Comparison of ENCODE assay signal across 9 cellular contexts in genomic region chr10:124064158-124064603, GRCh38. TPM values are rescaled to one million over a fixed set of nuclear protein-coding genes. Genes with fewer than 3 reads are reported as not detected.
DNase-seq lines count a peak whose midpoint lies in the region; ATAC-seq and TF ChIP-seq lines count a peak whose summit lies in the region.
"Had no signal": no experiment of that assay in that cellular context is flagged by ENCODE, and none has a peak within 500 bp of the region (broad histone marks: within the 10 kb centered on the region; RNA-seq: fewer than 3 reads in every experiment).

No MANE protein-coding gene starts in this region.

- intact Hi-C loops in dorsolateral prefrontal cortex (cut with DNase I) = no loop called here

- peak overlapping the region in 43 of 59 donors; percentile 4 to 86 (median 61) for H3K27ac ChIP-seq in dorsolateral prefrontal cortex
- H3K27ac ChIP-seq in rectal smooth muscle tissue (ENCODE audit: low read depth, low read length) = peak overlapping the region; percentile 60

- ATAC-seq in HG03175 (IDR thresholded peaks at IDR 0.05; ENCODE audit: unreplicated experiment) (peak; percentile 45), GM18868 (IDR thresholded peaks at IDR 0.05; ENCODE audit: unreplicated experiment) (no peak), GM18861 (IDR thresholded peaks at IDR 0.05; ENCODE audit: unreplicated experiment) (no peak)

- no peaks in the 10 kb centered on the region for H3K36me3 ChIP-seq in rectal smooth muscle tissue (ENCODE audit: control insufficient read depth, insufficient read depth, low read length)
- H3K36me3 ChIP-seq: thoracic aorta had no signal

- no peak for TF ChIP-seq CTCF in dorsolateral prefrontal cortex (IDR thresholded peaks at IDR 0.05 in 54 of 56, conservative IDR thresholded peaks at IDR 0.05 in 2 of 56; ENCODE audit: low read depth in 1 of 56, partially characterized antibody in 56 of 56)

- peak; percentile 32 for DNase-seq in GM19238 (ENCODE audit: insufficient read length, low spot score)
- peak in 1 of 10 donors; percentile 33 for DNase-seq in dorsolateral prefrontal cortex
- DNase-seq in KG1 (lab: John Stamatoyannopoulos, UW) = no peak
- no peak for DNase-seq in NCI-H524 (lab: John Stamatoyannopoulos, UW)

- peak overlapping the region in 2 of 59 donors; percentile 27 to 30 for H3K4me3 ChIP-seq in dorsolateral prefrontal cortex
- peak overlapping the region; percentile 43 for H3K4me3 ChIP-seq in rectal smooth muscle tissue (ENCODE audit: low read length)
- H3K4me3 ChIP-seq: thoracic aorta had no signal

- H3K27me3 ChIP-seq in dorsolateral prefrontal cortex = peaks cover 0 to 13% (median 0%) of the 10 kb centered on the region in 45 donors
- no peaks in the 10 kb centered on the region for H3K27me3 ChIP-seq in rectal smooth muscle tissue (ENCODE audit: control insufficient read depth, insufficient read depth, low read length)

- peaks cover 24% of the 10 kb centered on the region for H3K4me1 ChIP-seq in rectal smooth muscle tissue (ENCODE audit: control insufficient read depth, insufficient read depth, low read length)

- peak overlapping the region; percentile 19 for H3K9ac ChIP-seq in rectal smooth muscle tissue (ENCODE audit: low read length)

RNA-seq across cellular contexts. Expression of gene CHST15, which starts 29.2 kb away (rescaled TPM):
- total RNA-seq in dorsolateral prefrontal cortex = 10 to 100 TPM; 24.1 to 81.5 (median 53.1) TPM
